ENCODE assay signal across 8 cellular contexts in genomic region chr19:48815870-48816501, GRCh38. TPM values are rescaled to one million over a fixed set of nuclear protein-coding genes. Genes with fewer than 3 reads are reported as not detected.
A peak's percentile ranks its signal among the peaks of the same experiment; 100 is the strongest.
DNase-seq lines count a peak whose midpoint lies in the region; ATAC-seq and TF ChIP-seq lines count a peak whose summit lies in the region.

No MANE protein-coding gene starts in this region.

- H4K20me1 ChIP-seq in BLaER1: no peaks in the 10 kb centered on the region

- H3K4me1 ChIP-seq in BLaER1 (peaks cover 56% of the 10 kb centered on the region), SJCRH30 (peaks cover 6% of the 10 kb centered on the region; the same call in 1 of the 2 replicates), ascending aorta (peaks cover 0 to 10% of the 10 kb centered on the region in 2 donors)

- intact Hi-C loops in left colon (cut with DNase I, micrococcal nuclease) (no loop called here), ascending aorta (cut with DNase I) (no loop called here)

- peak; percentile 78 for DNase-seq in GM12865 (ENCODE audit: low read depth)
- DNase-seq in SJCRH30: peak; percentile 47 to 65
- peak in 1 of 2 donors; percentile 27 for DNase-seq in left colon
- DNase-seq in NCI-H128 (lab: John Stamatoyannopoulos, UW; ENCODE audit: unreplicated experiment): no peak
- DNase-seq in ascending aorta (ENCODE audit: low spot score in 2 of 2): no peak
- DNase-seq in globus pallidus (ENCODE audit: low spot score): no peak
- DNase-seq in activated T-cell treated with anti-CD3 and anti-CD28 coated beads, Interleukin-2, amount 50 U/mL, for 48 hours: no peak

- no peak for TF ChIP-seq CTCF in GM12865 (IDR thresholded peaks at IDR 0.05; ENCODE audit: insufficient read depth, low read depth, low read length, missing control alignments)
- TF ChIP-seq CTCF in ascending aorta (IDR thresholded peaks at IDR 0.05): no peak

- H3K27me3 ChIP-seq in BLaER1 (no peaks in the 10 kb centered on the region), SJCRH30 (no peaks in the 10 kb centered on the region), ascending aorta (no peaks in the 10 kb centered on the region)

- H3K36me3 ChIP-seq in BLaER1: no peaks in the 10 kb centered on the region
- H3K36me3 ChIP-seq in SJCRH30: no peaks in the 10 kb centered on the region
- no peaks in the 10 kb centered on the region for H3K36me3 ChIP-seq in ascending aorta

- H3K4me3 ChIP-seq in BLaER1: no peak overlapping the region
- H3K4me3 ChIP-seq in GM12865 (ENCODE audit: low read depth, low read length): no peak overlapping the region
- H3K4me3 ChIP-seq in SJCRH30: no peak overlapping the region
- H3K4me3 ChIP-seq in ascending aorta: no peak overlapping the region

- ATAC-seq in left colon: peak; percentile 6

- H3K9me3 ChIP-seq in BLaER1: no peaks in the 10 kb centered on the region
- H3K9me3 ChIP-seq in SJCRH30 (replicated peaks): no peaks in the 10 kb centered on the region
- no peaks in the 10 kb centered on the region for H3K9me3 ChIP-seq in ascending aorta

- H3K27ac ChIP-seq in BLaER1 (peak overlapping the region; percentile 74), SJCRH30 (no peak overlapping the region), ascending aorta (peak overlapping the region in 1 of 2 donors; percentile 42)

- H3K4me2 ChIP-seq in BLaER1: peak overlapping the region; percentile 63

- H3K9ac ChIP-seq in BLaER1: 0 out of 2 replicates have a peak overlapping the region, but pooled peaks have one; percentile 16

RNA-seq across cellular contexts. Expression of gene BCAT2, which starts 5.2 kb away (rescaled TPM):
- total RNA-seq in SJCRH30 (2014; rRNA removed; shearing (Covaris generic)): 31.7 and 36.0 TPM in 2 replicates
- total RNA-seq in left colon: 10 to 100 TPM; 57.5 to 78.0 TPM
- 42.4 TPM for total RNA-seq in ascending aorta

RNA-seq across cellular contexts. Expression of gene HSD17B14, which starts 20.3 kb away (rescaled TPM):
- total RNA-seq in SJCRH30 (2014; rRNA removed; shearing (Covaris generic)): not detected in 2 replicates
- 1 to 10 TPM; 3.3 to 4.6 TPM for total RNA-seq in left colon
- 9.8 TPM for total RNA-seq in ascending aorta

RNA-seq across cellular contexts. Expression of gene PLEKHA4, which starts 52.4 kb away (rescaled TPM):
- 19.3 and 26.6 TPM in 2 replicates for total RNA-seq in SJCRH30 (2014; rRNA removed; shearing (Covaris generic))
- total RNA-seq in left colon: 1 to 10 TPM; 4.3 to 8.6 TPM
- total RNA-seq in ascending aorta: 237 TPM

RNA-seq across cellular contexts. Expression of gene PPP1R15A, which starts 56.2 kb away (rescaled TPM):
- total RNA-seq in SJCRH30 (2014; rRNA removed; shearing (Covaris generic)): 11.1 and 12.5 TPM in 2 replicates
- total RNA-seq in left colon (10 to 100 TPM; 39.4 to 40.4 TPM), ascending aorta (142 TPM)

Comparison
In these comparisons a context has a peak if more than half of its experiments do, and no peak if none do; other contexts are left out.
1. DNase-seq: peak in GM12865 (single experiment) and SJCRH30 (2 of 2); none in NCI-H128 (single experiment), ascending aorta (0 of 2), globus pallidus (single experiment) and activated T-cell treated with anti-CD3 and anti-CD28 coated beads, Interleukin-2, amount 50 U/mL, for 48 hours (0 of 2).